Comparison of ENCODE assay signal across 8 cellular contexts in the genomic region with DNA sequence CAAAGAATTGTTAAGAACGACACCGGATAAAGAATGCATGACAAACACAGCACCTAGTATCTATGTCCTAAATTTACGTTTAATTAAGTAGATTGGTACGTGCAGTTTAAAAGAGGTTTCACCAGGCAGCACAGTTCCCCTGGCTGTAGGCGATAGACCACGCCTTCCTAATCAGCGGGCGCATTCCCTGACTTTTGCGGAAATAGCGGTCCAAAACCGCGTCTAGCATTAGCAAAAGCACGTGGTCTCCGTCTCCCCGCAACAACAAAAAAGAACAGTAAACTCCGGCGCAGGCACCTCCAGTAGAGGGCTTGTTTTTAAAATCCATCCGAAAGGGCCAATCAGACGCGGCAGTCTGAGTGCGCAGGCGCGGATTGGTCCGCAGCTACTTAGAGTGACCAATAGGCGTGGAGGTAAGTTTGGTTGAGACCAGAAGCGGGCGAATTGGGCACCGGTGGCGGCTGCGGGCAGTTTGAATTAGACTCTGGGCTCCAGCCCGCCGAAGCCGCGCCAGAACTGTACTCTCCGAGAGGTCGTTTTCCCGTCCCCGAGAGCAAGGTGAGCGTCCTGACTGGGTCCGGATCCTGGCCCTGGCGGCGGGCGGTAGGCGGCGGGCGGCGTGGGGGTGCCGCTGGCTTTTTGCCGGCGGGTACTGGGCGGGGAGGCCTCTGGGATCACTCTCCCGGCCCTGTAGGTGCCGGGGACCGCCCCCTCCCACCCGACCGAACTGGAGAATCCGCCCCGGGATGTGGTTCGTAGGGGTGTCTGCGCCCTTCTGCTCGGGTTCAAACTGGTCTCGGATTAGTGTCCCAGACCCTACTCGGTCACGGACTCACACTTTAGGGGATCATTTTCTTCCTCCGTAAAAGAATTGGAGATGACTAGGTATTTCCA. TPM values are rescaled to one million over a fixed set of nuclear protein-coding genes. Genes with fewer than 3 reads are reported as not detected.
A peak's percentile ranks its signal among the peaks of the same experiment; 100 is the strongest.
DNase-seq lines count a peak whose midpoint lies in the region; ATAC-seq and TF ChIP-seq lines count a peak whose summit lies in the region.

A gene with protein sequence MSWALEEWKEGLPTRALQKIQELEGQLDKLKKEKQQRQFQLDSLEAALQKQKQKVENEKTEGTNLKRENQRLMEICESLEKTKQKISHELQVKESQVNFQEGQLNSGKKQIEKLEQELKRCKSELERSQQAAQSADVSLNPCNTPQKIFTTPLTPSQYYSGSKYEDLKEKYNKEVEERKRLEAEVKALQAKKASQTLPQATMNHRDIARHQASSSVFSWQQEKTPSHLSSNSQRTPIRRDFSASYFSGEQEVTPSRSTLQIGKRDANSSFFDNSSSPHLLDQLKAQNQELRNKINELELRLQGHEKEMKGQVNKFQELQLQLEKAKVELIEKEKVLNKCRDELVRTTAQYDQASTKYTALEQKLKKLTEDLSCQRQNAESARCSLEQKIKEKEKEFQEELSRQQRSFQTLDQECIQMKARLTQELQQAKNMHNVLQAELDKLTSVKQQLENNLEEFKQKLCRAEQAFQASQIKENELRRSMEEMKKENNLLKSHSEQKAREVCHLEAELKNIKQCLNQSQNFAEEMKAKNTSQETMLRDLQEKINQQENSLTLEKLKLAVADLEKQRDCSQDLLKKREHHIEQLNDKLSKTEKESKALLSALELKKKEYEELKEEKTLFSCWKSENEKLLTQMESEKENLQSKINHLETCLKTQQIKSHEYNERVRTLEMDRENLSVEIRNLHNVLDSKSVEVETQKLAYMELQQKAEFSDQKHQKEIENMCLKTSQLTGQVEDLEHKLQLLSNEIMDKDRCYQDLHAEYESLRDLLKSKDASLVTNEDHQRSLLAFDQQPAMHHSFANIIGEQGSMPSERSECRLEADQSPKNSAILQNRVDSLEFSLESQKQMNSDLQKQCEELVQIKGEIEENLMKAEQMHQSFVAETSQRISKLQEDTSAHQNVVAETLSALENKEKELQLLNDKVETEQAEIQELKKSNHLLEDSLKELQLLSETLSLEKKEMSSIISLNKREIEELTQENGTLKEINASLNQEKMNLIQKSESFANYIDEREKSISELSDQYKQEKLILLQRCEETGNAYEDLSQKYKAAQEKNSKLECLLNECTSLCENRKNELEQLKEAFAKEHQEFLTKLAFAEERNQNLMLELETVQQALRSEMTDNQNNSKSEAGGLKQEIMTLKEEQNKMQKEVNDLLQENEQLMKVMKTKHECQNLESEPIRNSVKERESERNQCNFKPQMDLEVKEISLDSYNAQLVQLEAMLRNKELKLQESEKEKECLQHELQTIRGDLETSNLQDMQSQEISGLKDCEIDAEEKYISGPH (N-terminal part only) (plus strand): TSS at position 432 of the 894 bp plus-strand sequence. CDS start 10,560 bp downstream, outside the sequence.

- H3K4me1 Mint-ChIP-seq in naive thymus-derived CD8-positive, alpha-beta T cell = peaks cover 6 to 20% (median 16%) of the 10 kb centered on the region in 4 donors

- no peaks in the 10 kb centered on the region for H3K27me3 Mint-ChIP-seq in naive thymus-derived CD8-positive, alpha-beta T cell

- peaks cover 40% of the 10 kb centered on the region for H3K79me2 ChIP-seq in Karpas-422 (ENCODE audit: low read length)
- H3K79me2 ChIP-seq in fibroblast of lung (ENCODE audit: control insufficient read depth, insufficient read depth, low read length) = peaks cover 44% of the 10 kb centered on the region

- no peaks in the 10 kb centered on the region for H3K27me3 ChIP-seq in Karpas-422 (ENCODE audit: low read length)
- H3K27me3 ChIP-seq in fibroblast of lung (ENCODE audit: control insufficient read depth, insufficient read depth, low read length) = no peaks in the 10 kb centered on the region

- peak; percentile 10 to 30 for TF ChIP-seq CTCF in fibroblast of lung (conservative IDR thresholded peaks at IDR 0.05 in 1 of 2, IDR thresholded peaks at IDR 0.05 in 1 of 2; ENCODE audit: low read depth in 1 of 2, low read length in 2 of 2)

- H4K20me1 ChIP-seq in Karpas-422 (ENCODE audit: insufficient read depth, low read depth, low read length) (no peaks in the 10 kb centered on the region), fibroblast of lung (ENCODE audit: control insufficient read depth, extremely low read depth, insufficient read depth, low read length) (no peaks in the 10 kb centered on the region)

- H3K4me1 ChIP-seq in Karpas-422 (ENCODE audit: low read length) = peaks cover 17% of the 10 kb centered on the region
- peaks cover 5% of the 10 kb centered on the region for H3K4me1 ChIP-seq in fibroblast of lung (ENCODE audit: control insufficient read depth, extremely low read depth, insufficient read depth, low read length)

- H3K36me3 ChIP-seq in Karpas-422 (ENCODE audit: insufficient read depth, low read length) = no peaks in the 10 kb centered on the region
- no peaks in the 10 kb centered on the region for H3K36me3 ChIP-seq in fibroblast of lung (ENCODE audit: control insufficient read depth, insufficient read depth, low read length)

- peak within 1 kb of the TSS; percentile 88 for H3K4me2 ChIP-seq in Karpas-422 (ENCODE audit: low read depth, low read length, poor library complexity, severe bottlenecking)
- H3K4me2 ChIP-seq in fibroblast of lung (ENCODE audit: extremely low read depth, insufficient read depth, low read length) = peak within 1 kb of the TSS; percentile 99

- peak within 1 kb of the TSS; percentile 77 for H3K4me3 ChIP-seq in Karpas-422 (ENCODE audit: low read length)
- peak within 1 kb of the TSS; percentile 83 to 94 (median 84) for H3K4me3 ChIP-seq in fibroblast of lung (replicated peaks in 1 of 4; ENCODE audit: control extremely low read depth in 1 of 4, insufficient read depth in 1 of 4, low read depth in 3 of 4, low read length in 4 of 4)

- peak; percentile 100 for ATAC-seq in GM21825 (IDR thresholded peaks at IDR 0.05; ENCODE audit: unreplicated experiment)
- ATAC-seq in naive thymus-derived CD8-positive, alpha-beta T cell = peak; percentile 94 to 96

- DNase-seq in Daoy (ENCODE audit: low read depth) = peak; percentile 99
- peak; percentile 99 for DNase-seq in Karpas-422
- DNase-seq in RKO (ENCODE audit: low spot score) = peak; percentile 100
- DNase-seq in activated T-helper 1 cell treated with Interleukin-2 at 50 U/mL for 16 hours (ENCODE audit: low read depth) = peak; percentile 83
- peak; percentile 99 for DNase-seq in fibroblast of lung (ENCODE audit: low read depth in 2 of 2)
- peak; percentile 76 to 96 (median 92) for DNase-seq in naive thymus-derived CD8-positive, alpha-beta T cell
- DNase-seq in stimulated activated naive CD4-positive, alpha-beta T cell (lab: John Stamatoyannopoulos, UW) = peak; percentile 91 to 95 (median 92)

- H3K9me3 ChIP-seq in Karpas-422 (ENCODE audit: low read length) (no peaks in the 10 kb centered on the region), fibroblast of lung (ENCODE audit: control insufficient read depth, insufficient read depth, low read depth, low read length) (no peaks in the 10 kb centered on the region)

- POLR2A ChIA-PET in naive thymus-derived CD8-positive, alpha-beta T cell (lab: Charles Lee) = no interaction called here

- peak within 1 kb of the TSS; percentile 58 to 94 (median 86) for H3K27ac Mint-ChIP-seq in naive thymus-derived CD8-positive, alpha-beta T cell

- no peaks in the 10 kb centered on the region for H3K9me2 ChIP-seq in Karpas-422 (replicated peaks; ENCODE audit: insufficient read depth, low read length)

- H3K27ac ChIP-seq in Karpas-422 (ENCODE audit: low read length) = peak within 1 kb of the TSS; percentile 67
- peak within 1 kb of the TSS; percentile 89 for H3K27ac ChIP-seq in fibroblast of lung (ENCODE audit: insufficient read depth, low read length)

- peak within 1 kb of the TSS; percentile 78 for H3K9ac ChIP-seq in Karpas-422 (ENCODE audit: low read length)
- peak within 1 kb of the TSS; percentile 73 for H3K9ac ChIP-seq in fibroblast of lung (ENCODE audit: insufficient read depth, low read length)

- H2AFZ ChIP-seq in Karpas-422 (ENCODE audit: low read length) (peak within 1 kb of the TSS; percentile 66), fibroblast of lung (ENCODE audit: low read length) (peak within 1 kb of the TSS; percentile 93)

- H3K4me3 Mint-ChIP-seq in naive thymus-derived CD8-positive, alpha-beta T cell = peak within 1 kb of the TSS; percentile 83 to 97 (median 94)

- no peaks in the 10 kb centered on the region for H3K9me3 Mint-ChIP-seq in naive thymus-derived CD8-positive, alpha-beta T cell

- no peaks in the 10 kb centered on the region for H3K36me3 Mint-ChIP-seq in naive thymus-derived CD8-positive, alpha-beta T cell

RNA-seq across cellular contexts. Expression of the gene that starts here (rescaled TPM):
- 64.2 and 64.3 TPM in 2 replicates for total RNA-seq in Daoy (2014; rRNA removed; shearing (Covaris generic))
- total RNA-seq in Karpas-422 (2014; rRNA removed; shearing (Covaris generic); ENCODE audit: low replicate concordance) = 44.0 and 54.1 TPM in 2 replicates
- total RNA-seq in fibroblast of lung = 2.3 and 13.2 TPM in 2 replicates
- polyA plus RNA-seq in fibroblast of lung = 12.0 and 41.1 TPM in 2 replicates
- 8.2 and 43.0 TPM in 2 replicates for polyA plus RNA-seq in fibroblast of lung (2012)
- polyA minus RNA-seq in fibroblast of lung (ENCODE audit: low replicate concordance) = 2.6 and 3.4 TPM in 2 replicates
- total RNA-seq in naive thymus-derived CD8-positive, alpha-beta T cell = 1 to 10 TPM; 1.8 to 2.6 TPM
- polyA plus RNA-seq in naive thymus-derived CD8-positive, alpha-beta T cell = 1 to 10 TPM in 1 of 3 donors, under 1 TPM in 1, not detected in 1; 0.66 to 1.5 TPM

Comparison
In these comparisons a context has a peak if more than half of its experiments do, and no peak if none do; other contexts are left out.
1. Peak in every context shown above with its lines: DNase-seq, ATAC-seq, H3K4me3 ChIP-seq and H3K27ac ChIP-seq.